Comparison of ENCODE assay signal across 13 cellular contexts in genomic region chr11:57936050-57936418, GRCh38.
DNase-seq lines count a peak whose midpoint lies in the region; ATAC-seq and TF ChIP-seq lines count a peak whose summit lies in the region.
"Had no signal": no experiment of that assay in that cellular context is flagged by ENCODE, and none has a peak within 500 bp of the region (broad histone marks: within the 10 kb centered on the region; RNA-seq: fewer than 3 reads in every experiment).

No MANE protein-coding gene starts in this region.

- no peaks in the 10 kb centered on the region for H3K79me2 ChIP-seq in smooth muscle cell (ENCODE audit: low read depth)

- no peak for ATAC-seq in left cardiac atrium
- no peak for ATAC-seq in GM19035 (IDR thresholded peaks at IDR 0.05; ENCODE audit: unreplicated experiment)

- intact Hi-C loops in left ventricle myocardium inferior (cut with micrococcal nuclease), result no loop called here
- intact Hi-C loops in left cardiac atrium (cut with DNase I), result loop anchor here in 1 of 2 donors (2.0 kb wide), 1 partner anchor 69 kb away; no protein-coding TSS in a partner anchor

- H3K27me3 ChIP-seq in left ventricle myocardium inferior (ENCODE audit: low read depth) (no peaks in the 10 kb centered on the region), smooth muscle cell (ENCODE audit: low read depth) (no peaks in the 10 kb centered on the region)
- H3K27me3 ChIP-seq: BE2C had no signal

- H3K4me1 ChIP-seq in left ventricle myocardium inferior, result peaks cover 12% of the 10 kb centered on the region
- H3K4me1 ChIP-seq in smooth muscle cell (ENCODE audit: low read depth), result no peaks in the 10 kb centered on the region
- H3K4me1 ChIP-seq: BE2C had no signal

- no peaks in the 10 kb centered on the region for H3K36me3 ChIP-seq in left ventricle myocardium inferior
- H3K36me3 ChIP-seq in smooth muscle cell (ENCODE audit: low read depth), result no peaks in the 10 kb centered on the region
- H3K36me3 ChIP-seq: BE2C had no signal

- no peak overlapping the region for H2AFZ ChIP-seq in smooth muscle cell (ENCODE audit: low read depth)

- no peaks in the 10 kb centered on the region for H3F3A ChIP-seq in smooth muscle cell (ENCODE audit: low read depth)

- DNase-seq in left ventricle myocardium inferior (no peak), left cardiac atrium (no peak), LNCaP clone FGC (ENCODE audit: low read depth) (peak; percentile 95), dermis blood vessel endothelial cell (peak; percentile 35), KG1 (lab: John Stamatoyannopoulos, UW) (no peak), smooth muscle cell (lab: John Stamatoyannopoulos, UW; ENCODE audit: unreplicated experiment) (no peak)
- DNase-seq: BE2C; CD4-positive, alpha-beta memory T cell; DND-41; GDM1; GOT3; H9 had no signal

- no peak overlapping the region for H3K4me2 ChIP-seq in smooth muscle cell

- H3K27ac ChIP-seq in left ventricle myocardium inferior (replicated peaks) (peak overlapping the region; percentile 56), smooth muscle cell (ENCODE audit: low read depth) (no peak overlapping the region)

- H3K9me3 ChIP-seq in left ventricle myocardium inferior (replicated peaks), result no peaks in the 10 kb centered on the region
- H3K9me3 ChIP-seq in smooth muscle cell (replicated peaks; ENCODE audit: low read depth), result no peaks in the 10 kb centered on the region
- H3K9me3 ChIP-seq: BE2C had no signal

- no peak overlapping the region for H3K9ac ChIP-seq in smooth muscle cell (ENCODE audit: low read depth)

- 82% methylated on average over 1 of the region's 1 CpG for WGBS in smooth muscle cell (ENCODE audit: low lambda C conversion rate)

- H3K4me3 ChIP-seq in left ventricle myocardium inferior (no peak overlapping the region), LNCaP clone FGC (ENCODE audit: low read depth, low read length) (no peak overlapping the region), smooth muscle cell (no peak overlapping the region)

- H4K20me1 ChIP-seq in smooth muscle cell (ENCODE audit: low read depth), result no peaks in the 10 kb centered on the region

- TF ChIP-seq CTCF in left ventricle myocardium inferior (IDR thresholded peaks at IDR 0.05; ENCODE audit: borderline replicate concordance), result no peak
- no peak for TF ChIP-seq CTCF in LNCaP clone FGC (IDR thresholded peaks at IDR 0.05; ENCODE audit: control insufficient read depth, extremely low read depth, insufficient read depth)
- no peak for TF ChIP-seq CTCF in smooth muscle cell (IDR thresholded peaks at IDR 0.05; ENCODE audit: borderline replicate concordance, insufficient read depth, poor library complexity, severe bottlenecking)

Comparison
In these comparisons a context has a peak if more than half of its experiments do, and no peak if none do; other contexts are left out.
1. DNase-seq: peak in LNCaP clone FGC (single experiment) and dermis blood vessel endothelial cell (single experiment); none in left ventricle myocardium inferior (single experiment), left cardiac atrium (single experiment), KG1 (single experiment) and smooth muscle cell (single experiment).